1 cellular context compared by ENCODE assay signal in the genomic region with DNA sequence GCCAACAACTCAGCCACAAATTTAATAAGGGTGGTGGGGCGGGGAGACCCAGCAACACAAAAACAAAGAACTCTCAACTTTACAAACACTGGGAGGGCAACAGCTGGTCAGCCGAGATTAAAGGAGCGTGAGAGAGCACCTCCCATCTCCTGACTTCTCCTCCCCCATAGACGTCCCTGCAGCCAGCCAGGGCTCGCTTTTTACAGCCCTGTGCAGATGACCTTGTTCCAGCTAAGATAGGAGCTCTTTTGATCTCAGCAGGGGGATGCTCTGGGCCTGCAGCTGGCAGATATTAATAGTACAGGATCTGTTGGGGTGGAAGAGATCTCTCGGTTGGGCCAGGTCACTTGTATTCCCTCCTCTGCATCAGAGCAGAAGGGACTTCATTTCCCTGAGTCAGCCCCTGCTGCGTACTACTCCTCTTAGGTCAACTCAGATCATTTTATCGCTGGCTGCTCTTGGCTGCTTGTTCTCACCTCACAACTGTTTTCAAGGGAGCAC.
A peak's percentile ranks its signal among the peaks of the same experiment; 100 is the strongest.
TF ChIP-seq lines count a peak whose summit lies in the region.

No MANE protein-coding gene starts in this region.

TF ChIP-seq in HepG2, 621 proteins besides CTCF, POLR2A, EP300 and RAD21 (continued from another document and continues in another):
- TF ChIP-seq ZFP91 (CRISPR knock-in tag; IDR thresholded peaks at IDR 0.05; ENCODE audit: borderline replicate concordance) (peak; percentile 52; the same call in 1 of the 2 replicates), TAF1 (CRISPR knock-in tag; IDR thresholded peaks at IDR 0.05) (0 out of 2 replicates have a peak, but pooled peaks have one; percentile 31), NFKB2 (CRISPR knock-in tag; IDR thresholded peaks at IDR 0.05; ENCODE audit: borderline replicate concordance) (no peak), JUN (CRISPR knock-in tag; IDR thresholded peaks at IDR 0.05) (no peak), GFI1 (CRISPR knock-in tag; IDR thresholded peaks at IDR 0.05; ENCODE audit: borderline replicate concordance) (peak; percentile 99), THYN1 (CRISPR knock-in tag; IDR thresholded peaks at IDR 0.05; ENCODE audit: borderline replicate concordance, low read depth) (no peak), CBX1 (IDR thresholded peaks at IDR 0.05; ENCODE audit: low read depth) (no peak), ZBTB8A (CRISPR knock-in tag; IDR thresholded peaks at IDR 0.05; ENCODE audit: borderline replicate concordance, low read depth) (no peak), ZNF160 (CRISPR knock-in tag; IDR thresholded peaks at IDR 0.05) (no peak), ZC3H13 (CRISPR knock-in tag; IDR thresholded peaks at IDR 0.05) (no peak), PLRG1 (conservative IDR thresholded peaks at IDR 0.05) (no peak), SP2 (CRISPR knock-in tag; IDR thresholded peaks at IDR 0.05) (no peak), RNF219 (CRISPR knock-in tag; IDR thresholded peaks at IDR 0.05) (no peak), MAX (IDR thresholded peaks at IDR 0.05) (0 out of 2 replicates have a peak, but pooled peaks have one; percentile 22), SNAPC4 (CRISPR knock-in tag; IDR thresholded peaks at IDR 0.05) (no peak), ATAD3A (CRISPR knock-in tag; IDR thresholded peaks at IDR 0.05) (no peak), SAP130 (CRISPR knock-in tag; IDR thresholded peaks at IDR 0.05; ENCODE audit: low read depth) (peak; percentile 55), ERF (CRISPR knock-in tag; IDR thresholded peaks at IDR 0.05) (peak; percentile 56; the same call in 1 of the 2 replicates), ZFP1 (CRISPR knock-in tag; IDR thresholded peaks at IDR 0.05) (peak; percentile 75; the same call in 1 of the 2 replicates), CREB3 (CRISPR knock-in tag; IDR thresholded peaks at IDR 0.05) (no peak), ZSCAN9 (CRISPR knock-in tag; IDR thresholded peaks at IDR 0.05; ENCODE audit: borderline replicate concordance) (peak; percentile 63; the same call in 1 of the 2 replicates), ZNF740 (CRISPR knock-in tag; IDR thresholded peaks at IDR 0.05) (no peak), MBD4 (IDR thresholded peaks at IDR 0.05; ENCODE audit: borderline replicate concordance, low read length) (no peak; the same call in 1 of the 2 replicates), IKZF5 (CRISPR knock-in tag; IDR thresholded peaks at IDR 0.05) (0 out of 2 replicates have a peak, but pooled peaks have one; percentile 54), XBP1 (CRISPR knock-in tag; IDR thresholded peaks at IDR 0.05) (no peak), ZSCAN29 (CRISPR knock-in tag; conservative IDR thresholded peaks at IDR 0.05) (no peak), DMTF1 (CRISPR knock-in tag; IDR thresholded peaks at IDR 0.05) (no peak), ZNF354B (CRISPR knock-in tag; IDR thresholded peaks at IDR 0.05) (no peak), ZNF232 (CRISPR knock-in tag; IDR thresholded peaks at IDR 0.05; ENCODE audit: borderline replicate concordance) (no peak), SYNCRIP (IDR thresholded peaks at IDR 0.05; ENCODE audit: insufficient read depth, low read depth, low read length) (no peak), PTBP1 (IDR thresholded peaks at IDR 0.05; ENCODE audit: low read depth, low read length, poor library complexity, severe bottlenecking) (no peak), FOSL1 (CRISPR knock-in tag; IDR thresholded peaks at IDR 0.05; ENCODE audit: borderline replicate concordance) (no peak), ZNF580 (CRISPR knock-in tag; IDR thresholded peaks at IDR 0.05; ENCODE audit: borderline replicate concordance, low read depth) (peak; percentile 42; the same call in 1 of the 2 replicates), PCBP1 (IDR thresholded peaks at IDR 0.05; ENCODE audit: borderline replicate concordance, low read depth, low read length) (no peak), ZNF777 (CRISPR knock-in tag; IDR thresholded peaks at IDR 0.05) (no peak)
- TF ChIP-seq, protein P1, sequence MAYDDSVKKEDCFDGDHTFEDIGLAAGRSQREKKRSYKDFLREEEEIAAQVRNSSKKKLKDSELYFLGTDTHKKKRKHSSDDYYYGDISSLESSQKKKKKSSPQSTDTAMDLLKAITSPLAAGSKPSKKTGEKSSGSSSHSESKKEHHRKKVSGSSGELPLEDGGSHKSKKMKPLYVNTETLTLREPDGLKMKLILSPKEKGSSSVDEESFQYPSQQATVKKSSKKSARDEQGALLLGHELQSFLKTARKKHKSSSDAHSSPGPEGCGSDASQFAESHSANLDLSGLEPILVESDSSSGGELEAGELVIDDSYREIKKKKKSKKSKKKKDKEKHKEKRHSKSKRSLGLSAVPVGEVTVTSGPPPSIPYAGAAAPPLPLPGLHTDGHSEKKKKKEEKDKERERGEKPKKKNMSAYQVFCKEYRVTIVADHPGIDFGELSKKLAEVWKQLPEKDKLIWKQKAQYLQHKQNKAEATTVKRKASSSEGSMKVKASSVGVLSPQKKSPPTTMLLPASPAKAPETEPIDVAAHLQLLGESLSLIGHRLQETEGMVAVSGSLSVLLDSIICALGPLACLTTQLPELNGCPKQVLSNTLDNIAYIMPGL (CRISPR knock-in tag; IDR thresholded peaks at IDR 0.05; ENCODE audit: borderline replicate concordance in 1 of 2, low read depth in 1 of 2) = no peak
- TF ChIP-seq, protein P2, sequence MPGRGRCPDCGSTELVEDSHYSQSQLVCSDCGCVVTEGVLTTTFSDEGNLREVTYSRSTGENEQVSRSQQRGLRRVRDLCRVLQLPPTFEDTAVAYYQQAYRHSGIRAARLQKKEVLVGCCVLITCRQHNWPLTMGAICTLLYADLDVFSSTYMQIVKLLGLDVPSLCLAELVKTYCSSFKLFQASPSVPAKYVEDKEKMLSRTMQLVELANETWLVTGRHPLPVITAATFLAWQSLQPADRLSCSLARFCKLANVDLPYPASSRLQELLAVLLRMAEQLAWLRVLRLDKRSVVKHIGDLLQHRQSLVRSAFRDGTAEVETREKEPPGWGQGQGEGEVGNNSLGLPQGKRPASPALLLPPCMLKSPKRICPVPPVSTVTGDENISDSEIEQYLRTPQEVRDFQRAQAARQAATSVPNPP (CRISPR knock-in tag; IDR thresholded peaks at IDR 0.05) = 0 out of 2 replicates have a peak, but pooled peaks have one; percentile 60
- TF ChIP-seq, protein P3, sequence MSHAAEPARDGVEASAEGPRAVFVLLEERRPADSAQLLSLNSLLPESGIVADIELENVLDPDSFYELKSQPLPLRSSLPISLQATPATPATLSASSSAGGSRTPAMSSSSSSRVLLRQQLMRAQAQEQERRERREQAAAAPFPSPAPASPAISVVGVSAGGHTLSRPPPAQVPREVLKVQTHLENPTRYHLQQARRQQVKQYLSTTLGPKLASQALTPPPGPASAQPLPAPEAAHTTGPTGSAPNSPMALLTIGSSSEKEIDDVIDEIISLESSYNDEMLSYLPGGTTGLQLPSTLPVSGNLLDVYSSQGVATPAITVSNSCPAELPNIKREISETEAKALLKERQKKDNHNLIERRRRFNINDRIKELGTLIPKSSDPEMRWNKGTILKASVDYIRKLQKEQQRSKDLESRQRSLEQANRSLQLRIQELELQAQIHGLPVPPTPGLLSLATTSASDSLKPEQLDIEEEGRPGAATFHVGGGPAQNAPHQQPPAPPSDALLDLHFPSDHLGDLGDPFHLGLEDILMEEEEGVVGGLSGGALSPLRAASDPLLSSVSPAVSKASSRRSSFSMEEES (CRISPR knock-in tag; IDR thresholded peaks at IDR 0.05) = peak; percentile 61
